Comparison of ENCODE assay signal across 25 cellular contexts in the genomic region with DNA sequence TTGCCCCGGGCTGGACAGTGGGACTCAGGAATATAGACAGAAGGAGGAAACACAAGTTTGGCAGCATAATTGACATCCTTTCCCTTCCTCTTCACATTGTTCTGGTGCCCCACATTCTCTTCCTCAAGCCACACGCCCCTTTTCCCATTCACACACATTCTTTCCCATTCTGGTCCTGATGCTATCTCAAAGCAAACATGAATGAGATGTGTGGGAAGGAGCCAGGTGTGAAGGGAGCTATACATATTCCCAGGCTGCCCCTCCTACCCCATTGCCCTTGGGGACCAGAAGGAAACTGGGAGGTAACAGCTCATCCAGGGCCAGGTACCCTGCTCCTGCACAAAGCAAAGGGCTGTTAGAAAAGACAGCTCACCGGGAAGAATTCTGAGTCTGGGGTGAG.
"Had no signal": no experiment of that assay in that cellular context is flagged by ENCODE, and none has a peak within 500 bp of the region (broad histone marks: within the 10 kb centered on the region; RNA-seq: fewer than 3 reads in every experiment).

No MANE protein-coding gene starts in this region.

- H3K4me1 Mint-ChIP-seq: activated naive CD4-positive, alpha-beta T cell treated with anti-CD3 and anti-CD28 coated beads, Interleukin-2, amount 50 U/mL, for 24 hours; activated T-helper 17 cell treated with anti-CD3 and anti-CD28 coated beads, Interleukin-2, amount 50 U/mL, for 72 hours had no signal

- H3K27me3 Mint-ChIP-seq: activated CD4-positive, alpha-beta T cell treated with anti-CD3 and anti-CD28 coated beads, Interleukin-2, amount 10 ng/mL, durations not matched to agents 24 days and 14 days; activated CD8-positive, alpha-beta memory T cell treated with anti-CD3 and anti-CD28 coated beads, Interleukin-2, amount 10 ng/mL, durations not matched to agents 7 days and 5 days; activated naive CD4-positive, alpha-beta T cell treated with anti-CD3 and anti-CD28 coated beads, Interleukin-2, amount 50 U/mL, for 24 hours; activated T-helper 17 cell treated with anti-CD3 and anti-CD28 coated beads, Interleukin-2, amount 50 U/mL, for 72 hours had no signal

- H3K4me1 ChIP-seq: Peyer's patch, SJSA1 had no signal

- H3K9me3 Mint-ChIP-seq: activated CD4-positive, alpha-beta T cell treated with anti-CD3 and anti-CD28 coated beads, Interleukin-2, amount 10 ng/mL, durations not matched to agents 24 days and 14 days; activated naive CD4-positive, alpha-beta T cell treated with anti-CD3 and anti-CD28 coated beads, Interleukin-2, amount 50 U/mL, for 24 hours; activated T-helper 17 cell treated with anti-CD3 and anti-CD28 coated beads, Interleukin-2, amount 50 U/mL, for 72 hours; T-helper 1 cell treated with Interleukin-12 subunit alpha and Interleukin-12 subunit beta and Interleukin-4 antibody, amounts not matched to agents 30 μg/mL and 1 μg/mL, for 36 hours had no signal

- FAIRE-seq: K562 had no signal

- ATAC-seq: activated CD4-positive, CD25-positive, alpha-beta regulatory T cell treated with anti-CD3 and anti-CD28 coated beads, Interleukin-2, amount 50 U/mL, for 24 hours; activated CD8-positive, alpha-beta memory T cell treated with anti-CD3 and anti-CD28 coated beads, Interleukin-2, amount 10 ng/mL, durations not matched to agents 7 days and 5 days; activated T-helper 17 cell treated with anti-CD3 and anti-CD28 coated beads, Interleukin-2, amount 50 U/mL, for 72 hours; K562; SK-N-SH treated with all-trans-retinoic acid at 6 μM for 48 hours had no signal

- H3K4me3 Mint-ChIP-seq: activated CD4-positive, alpha-beta T cell treated with anti-CD3 and anti-CD28 coated beads, Interleukin-2, amount 10 ng/mL, durations not matched to agents 24 days and 14 days; activated CD8-positive, alpha-beta memory T cell treated with anti-CD3 and anti-CD28 coated beads, Interleukin-2, amount 10 ng/mL, durations not matched to agents 7 days and 5 days; activated naive CD4-positive, alpha-beta T cell treated with anti-CD3 and anti-CD28 coated beads, Interleukin-2, amount 50 U/mL, for 24 hours; activated T-helper 17 cell treated with anti-CD3 and anti-CD28 coated beads, Interleukin-2, amount 50 U/mL, for 72 hours; T-helper 1 cell treated with Interleukin-12 subunit alpha and Interleukin-12 subunit beta and Interleukin-4 antibody, amounts not matched to agents 30 μg/mL and 1 μg/mL, for 36 hours had no signal

- H3K9me3 ChIP-seq: Peyer's patch, SJSA1 had no signal

- H3K27ac Mint-ChIP-seq: activated CD8-positive, alpha-beta memory T cell treated with anti-CD3 and anti-CD28 coated beads, Interleukin-2, amount 10 ng/mL, durations not matched to agents 7 days and 5 days; activated naive CD4-positive, alpha-beta T cell treated with anti-CD3 and anti-CD28 coated beads, Interleukin-2, amount 50 U/mL, for 24 hours; activated T-helper 17 cell treated with anti-CD3 and anti-CD28 coated beads, Interleukin-2, amount 50 U/mL, for 72 hours; T-helper 1 cell treated with Interleukin-12 subunit alpha and Interleukin-12 subunit beta and Interleukin-4 antibody, amounts not matched to agents 30 μg/mL and 1 μg/mL, for 36 hours had no signal

- DNase-seq: activated CD4-positive, alpha-beta T cell treated with anti-CD3 and anti-CD28 coated beads, Interleukin-2, amount 10 ng/mL, durations not matched to agents 24 days and 14 days; activated CD4-positive, alpha-beta T cell treated with anti-CD3 and anti-CD28 coated beads, Interleukin-2, amount 50 U/mL, for 48 hours; activated CD8-positive, alpha-beta memory T cell treated with anti-CD3 and anti-CD28 coated beads, Interleukin-2, amount 10 ng/mL, durations not matched to agents 7 days and 5 days; activated gamma-delta T cell; activated T-cell treated with anti-CD3 and anti-CD28 coated beads, Interleukin-2, amount 50 U/mL, for 48 hours; amygdala; caudate nucleus; Karpas-422; MM.1S; NCI-H1105; NCI-H1436 treated with DMSO at 0.1 percent for 48 hours; NCI-H187; NCI-H2081; NCI-H510A treated with DMSO at 0.1 percent for 48 hours; NCI-H69; Peyer's patch; SHP77; SW 1271 had no signal

- H3K27ac ChIP-seq: Peyer's patch, SJSA1 had no signal

- H3K4me3 ChIP-seq: K562, Peyer's patch, SJSA1 had no signal

- H3K27me3 ChIP-seq: Peyer's patch, SJSA1 had no signal
